In the genomic region with DNA sequence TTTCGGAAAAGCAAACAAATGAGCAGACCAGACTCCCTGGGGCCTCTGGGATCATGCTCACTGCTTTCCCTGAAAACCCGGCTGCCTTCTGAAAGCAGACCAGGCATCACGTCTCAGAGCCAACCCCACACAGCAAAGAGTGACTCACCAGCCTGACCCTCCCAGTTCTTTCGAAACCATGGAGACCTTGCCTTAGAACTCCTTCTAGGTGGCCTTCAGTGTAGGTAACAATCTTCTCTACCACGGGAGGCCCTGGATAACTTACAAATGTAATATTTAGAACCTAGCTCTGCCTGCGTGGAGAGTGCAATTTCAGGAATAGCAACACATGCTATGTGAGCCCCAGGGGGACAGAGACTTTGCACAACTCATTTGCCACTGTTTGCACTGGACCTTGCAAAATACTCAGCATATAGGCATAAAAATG, we compare ENCODE assay signal across 13 cellular contexts.
DNase-seq lines count a peak whose midpoint lies in the region; ATAC-seq, FAIRE-seq and TF ChIP-seq lines count a peak whose summit lies in the region.
"Had no signal": no experiment of that assay in that cellular context is flagged by ENCODE, and none has a peak within 500 bp of the region (broad histone marks: within the 10 kb centered on the region; RNA-seq: fewer than 3 reads in every experiment).

No MANE protein-coding gene starts in this region.

- H2AFZ ChIP-seq in K562 (ENCODE audit: low read depth, low read length), result no peak overlapping the region

- BruUV-seq in K562 (replicated peaks; lab: Mats Ljungman, UMichigan), result no TSS peak

- peak; percentile 71 for ATAC-seq in K562
- ATAC-seq: heart right ventricle had no signal

- peaks cover 0 to 32% of the 10 kb centered on the region in 2 experiments; a peak in 3 of 5 replicates for H3K27me3 ChIP-seq in K562 (ENCODE audit: control insufficient read depth in 2 of 2, insufficient read depth in 2 of 2, low read length in 2 of 2)
- no peaks in the 10 kb centered on the region for H3K27me3 ChIP-seq in tibial nerve
- H3K27me3 ChIP-seq: heart right ventricle had no signal

- H3K4me1 ChIP-seq in K562 (replicated peaks in 1 of 2; ENCODE audit: control insufficient read depth in 2 of 2, insufficient read depth in 2 of 2, low read length in 2 of 2) (no peaks in the 10 kb centered on the region; a peak in 2 of 5 replicates), tibial nerve (no peaks in the 10 kb centered on the region)
- H3K4me1 ChIP-seq: spleen had no signal

- TF ChIP-seq RAD21 in K562 (CRISPR knock-in tag; conservative IDR thresholded peaks at IDR 0.05 in 1 of 2, IDR thresholded peaks at IDR 0.05 in 1 of 2), result no peak

- DNase-seq in Daoy (ENCODE audit: low read depth), result peak; percentile 87
- peak; percentile 47 for DNase-seq in HuH-7.5 (ENCODE audit: low spot score)
- DNase-seq in K562 (ENCODE audit: extremely low read depth in 1 of 4, low spot score in 3 of 4), result peak in 3 of 4 experiments; percentile 25 to 55 (median 40)
- peak; percentile 65 for DNase-seq in kidney tubule cell (ENCODE audit: low spot score)
- DNase-seq in NCI-H345 (lab: John Stamatoyannopoulos, UW), result no peak
- DNase-seq in NCI-H2081 (lab: John Stamatoyannopoulos, UW), result no peak
- no peak for DNase-seq in tibial nerve (ENCODE audit: low spot score in 2 of 2)
- no peak for DNase-seq in 8988T
- DNase-seq: activated T-cell treated with anti-CD3 and anti-CD28 coated beads, Interleukin-2, amount 50 U/mL, for 24 hours; heart right ventricle; MV-4-11; spleen had no signal

- TF ChIP-seq CTCF in K562 (IDR thresholded peaks at IDR 0.05 in 2 of 3, conservative IDR thresholded peaks at IDR 0.05 in 1 of 3; ENCODE audit: insufficient read depth in 2 of 3, low read depth in 1 of 3, low read length in 3 of 3) (no peak), tibial nerve (IDR thresholded peaks at IDR 0.05) (no peak)

- intact Hi-C loops in K562 (cut with micrococcal nuclease), result no loop called here

- CTCF ChIA-PET in K562 (lab: Yijun Ruan, JAX; ENCODE audit: low intra/inter-chr PET ratio), result no interaction called here

- no peaks in the 10 kb centered on the region for H3K9me3 ChIP-seq in K562 (replicated peaks; ENCODE audit: control insufficient read depth, insufficient read depth, low read depth, low read length)
- no peaks in the 10 kb centered on the region for H3K9me3 ChIP-seq in tibial nerve
- H3K9me3 ChIP-seq: heart right ventricle, spleen had no signal

- TF ChIP-seq POLR2A in K562 (conservative IDR thresholded peaks at IDR 0.05) (no peak), tibial nerve (IDR thresholded peaks at IDR 0.05) (no peak)

- no peaks in the 10 kb centered on the region for H3K79me2 ChIP-seq in K562 (ENCODE audit: control insufficient read depth, insufficient read depth, low read length)

- FAIRE-seq in K562 (lab: Jason Lieb, UNC), result no peak
- FAIRE-seq: colon had no signal

- no peak overlapping the region for H3K4me2 ChIP-seq in K562 (ENCODE audit: insufficient read depth, low read length)

- H3K4me3 ChIP-seq in K562, result no peak overlapping the region
- no peak overlapping the region for H3K4me3 ChIP-seq in tibial nerve
- H3K4me3 ChIP-seq: heart right ventricle, spleen had no signal

- no peak for TF ChIP-seq EP300 in K562 (IDR thresholded peaks at IDR 0.05; ENCODE audit: low read length)
- no peak for TF ChIP-seq EP300 in tibial nerve (IDR thresholded peaks at IDR 0.05)

- no peak overlapping the region for H3K9ac ChIP-seq in K562 (ENCODE audit: insufficient read depth in 1 of 2, low read depth in 2 of 2, low read length in 2 of 2)

- H3K36me3 ChIP-seq in K562 (ENCODE audit: control insufficient read depth, insufficient read depth, low read length), result no peaks in the 10 kb centered on the region
- H3K36me3 ChIP-seq in tibial nerve, result no peaks in the 10 kb centered on the region
- H3K36me3 ChIP-seq: heart right ventricle, spleen had no signal

- POLR2A ChIA-PET in K562 (lab: Yijun Ruan, JAX), result no interaction called here

- WGBS in K562 (ENCODE audit: insufficient coverage, low coverage, missing lambda C conversion rate), result 15% methylated on average over 6 of the region's 6 CpGs
- 63 to 67% methylated on average over 6 of the region's 6 CpGs for WGBS in tibial nerve, 2 donors

- in situ Hi-C loops in K562 (cut with MboI), result no loop called here

- H4K20me1 ChIP-seq in K562 (replicated peaks; ENCODE audit: control insufficient read depth, insufficient read depth, low read length), result no peaks in the 10 kb centered on the region

- H3K27ac ChIP-seq in K562 (ENCODE audit: extremely low read depth, low read depth, low read length), result no peak overlapping the region
- H3K27ac ChIP-seq in tibial nerve, result no peak overlapping the region
- H3K27ac ChIP-seq: heart right ventricle, spleen had no signal

- H3K9me1 ChIP-seq in K562 (ENCODE audit: control insufficient read depth, insufficient read depth, low read length), result no peaks in the 10 kb centered on the region

TF ChIP-seq in K562, 482 proteins besides CTCF, POLR2A, EP300 and RAD21 (continues in another document):
- TF ChIP-seq FOSL1 (tag; conservative IDR thresholded peaks at IDR 0.05) (peak; percentile 91), CC2D1A (IDR thresholded peaks at IDR 0.05) (no peak), ZNF445 (CRISPR knock-in tag; IDR thresholded peaks at IDR 0.05; ENCODE audit: low read depth) (no peak), ZNF766 (CRISPR knock-in tag; conservative IDR thresholded peaks at IDR 0.05) (no peak), TRIM24 (IDR thresholded peaks at IDR 0.05) (no peak), KAT7 (CRISPR knock-in tag; IDR thresholded peaks at IDR 0.05; ENCODE audit: borderline replicate concordance) (no peak), ZNF282 (CRISPR knock-in tag; IDR thresholded peaks at IDR 0.05) (no peak), RHOXF2B (CRISPR knock-in tag; conservative IDR thresholded peaks at IDR 0.05) (no peak), ZNF644 (tag; IDR thresholded peaks at IDR 0.05; ENCODE audit: low read depth) (no peak), PHF20 (IDR thresholded peaks at IDR 0.05; ENCODE audit: partially characterized antibody) (no peak), ZNF347 (CRISPR knock-in tag; IDR thresholded peaks at IDR 0.05; ENCODE audit: low read depth) (no peak), SNIP1 (IDR thresholded peaks at IDR 0.05; ENCODE audit: low read depth) (no peak), JUND (IDR thresholded peaks at IDR 0.05; ENCODE audit: borderline replicate concordance, low read depth, low read length) (peak; percentile 89), JUND (tag; IDR thresholded peaks at IDR 0.05; ENCODE audit: borderline replicate concordance, low read depth, low read length) (peak; percentile 46; the same call in 1 of the 3 replicates), JUN (IDR thresholded peaks at IDR 0.05; ENCODE audit: borderline replicate concordance, low read depth, low read length) (peak; percentile 73), JUN (CRISPR knock-in tag; IDR thresholded peaks at IDR 0.05; ENCODE audit: borderline replicate concordance) (no peak), ZBED1 (IDR thresholded peaks at IDR 0.05) (no peak)
- TF ChIP-seq, protein P1, sequence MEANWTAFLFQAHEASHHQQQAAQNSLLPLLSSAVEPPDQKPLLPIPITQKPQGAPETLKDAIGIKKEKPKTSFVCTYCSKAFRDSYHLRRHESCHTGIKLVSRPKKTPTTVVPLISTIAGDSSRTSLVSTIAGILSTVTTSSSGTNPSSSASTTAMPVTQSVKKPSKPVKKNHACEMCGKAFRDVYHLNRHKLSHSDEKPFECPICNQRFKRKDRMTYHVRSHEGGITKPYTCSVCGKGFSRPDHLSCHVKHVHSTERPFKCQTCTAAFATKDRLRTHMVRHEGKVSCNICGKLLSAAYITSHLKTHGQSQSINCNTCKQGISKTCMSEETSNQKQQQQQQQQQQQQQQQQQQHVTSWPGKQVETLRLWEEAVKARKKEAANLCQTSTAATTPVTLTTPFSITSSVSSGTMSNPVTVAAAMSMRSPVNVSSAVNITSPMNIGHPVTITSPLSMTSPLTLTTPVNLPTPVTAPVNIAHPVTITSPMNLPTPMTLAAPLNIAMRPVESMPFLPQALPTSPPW (CRISPR knock-in tag; IDR thresholded peaks at IDR 0.05), result 0 out of 2 replicates have a peak, but pooled peaks have one; percentile 23
- TF ChIP-seq, protein P2, sequence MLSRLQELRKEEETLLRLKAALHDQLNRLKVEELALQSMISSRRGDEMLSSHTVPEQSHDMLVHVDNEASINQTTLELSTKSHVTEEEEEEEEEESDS (CRISPR knock-in tag; IDR thresholded peaks at IDR 0.05), result no peak
- TF ChIP-seq, protein P3, sequence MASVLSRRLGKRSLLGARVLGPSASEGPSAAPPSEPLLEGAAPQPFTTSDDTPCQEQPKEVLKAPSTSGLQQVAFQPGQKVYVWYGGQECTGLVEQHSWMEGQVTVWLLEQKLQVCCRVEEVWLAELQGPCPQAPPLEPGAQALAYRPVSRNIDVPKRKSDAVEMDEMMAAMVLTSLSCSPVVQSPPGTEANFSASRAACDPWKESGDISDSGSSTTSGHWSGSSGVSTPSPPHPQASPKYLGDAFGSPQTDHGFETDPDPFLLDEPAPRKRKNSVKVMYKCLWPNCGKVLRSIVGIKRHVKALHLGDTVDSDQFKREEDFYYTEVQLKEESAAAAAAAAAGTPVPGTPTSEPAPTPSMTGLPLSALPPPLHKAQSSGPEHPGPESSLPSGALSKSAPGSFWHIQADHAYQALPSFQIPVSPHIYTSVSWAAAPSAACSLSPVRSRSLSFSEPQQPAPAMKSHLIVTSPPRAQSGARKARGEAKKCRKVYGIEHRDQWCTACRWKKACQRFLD (CRISPR knock-in tag; IDR thresholded peaks at IDR 0.05), result no peak

Comparison
In these comparisons a context has a peak if more than half of its experiments do, and no peak if none do; other contexts are left out.
1. DNase-seq: peak in Daoy (single experiment), HuH-7.5 (single experiment), K562 (3 of 4) and kidney tubule cell (single experiment); none in NCI-H345 (single experiment), NCI-H2081 (0 of 2), tibial nerve (0 of 2) and 8988T (single experiment).